2 cellular contexts compared by ENCODE assay signal in genomic region chr11:114398303-114398920, GRCh38.
A peak's percentile ranks its signal among the peaks of the same experiment; 100 is the strongest.
TF ChIP-seq lines count a peak whose summit lies in the region.

No MANE protein-coding gene starts in this region.

TF ChIP-seq in HEK293, 187 proteins besides CTCF, POLR2A, EP300 and RAD21:
- TF ChIP-seq ZBTB6 (tag by site-specific recombination; IDR thresholded peaks at IDR 0.05) (peak; percentile 50; the same call in 1 of the 2 replicates), ZNF223 (tag by site-specific recombination; IDR thresholded peaks at IDR 0.05) (no peak), ZNF843 (tag by site-specific recombination; IDR thresholded peaks at IDR 0.05) (peak; percentile 73; the same call in 1 of the 2 replicates), PRDM4 (tag by site-specific recombination; IDR thresholded peaks at IDR 0.05) (0 out of 2 replicates have a peak, but pooled peaks have one; percentile 25), ZNF157 (tag by site-specific recombination; IDR thresholded peaks at IDR 0.05) (no peak), PRDM6 (tag by site-specific recombination; IDR thresholded peaks at IDR 0.05) (peak; percentile 56; the same call in 1 of the 2 replicates), ZNF501 (tag by site-specific recombination; IDR thresholded peaks at IDR 0.05) (no peak), FEZF1 (tag by site-specific recombination; IDR thresholded peaks at IDR 0.05) (peak; percentile 36; the same call in 1 of the 2 replicates)
TF ChIP-seq in HEK293: peak in this region for 5.

TF ChIP-seq in GM12878, 131 proteins besides CTCF, POLR2A, EP300 and RAD21:
- TF ChIP-seq KLF5 (IDR thresholded peaks at IDR 0.05; ENCODE audit: partially characterized antibody): no peak
- no peak for TF ChIP-seq ETV6 (conservative IDR thresholded peaks at IDR 0.05 in 1 of 2, IDR thresholded peaks at IDR 0.05 in 1 of 2; ENCODE audit: borderline replicate concordance in 1 of 2, low read depth in 1 of 2)
- TF ChIP-seq ZNF24 (IDR thresholded peaks at IDR 0.05): no peak
- no peak for TF ChIP-seq BRCA1 (IDR thresholded peaks at IDR 0.05; ENCODE audit: low read depth, low read length)
- TF ChIP-seq FOXM1 (IDR thresholded peaks at IDR 0.05; ENCODE audit: low read depth, low read length): no peak
- no peak for TF ChIP-seq CBX3 (IDR thresholded peaks at IDR 0.05; ENCODE audit: borderline replicate concordance, low read depth)
- no peak for TF ChIP-seq REST (IDR thresholded peaks at IDR 0.05; ENCODE audit: low read depth, low read length)
- no peak for TF ChIP-seq MAX (IDR thresholded peaks at IDR 0.05; ENCODE audit: low read depth, low read length)
